8 cellular contexts compared by ENCODE assay signal in genomic region chr6:35776364-35777215, GRCh38. TPM values are rescaled to one million over a fixed set of nuclear protein-coding genes. Genes with fewer than 3 reads are reported as not detected.
DNase-seq lines count a peak whose midpoint lies in the region; ATAC-seq and TF ChIP-seq lines count a peak whose summit lies in the region.

CLPSL2 (plus strand) TSS chr6:35776598; CDS start chr6:35776619, 21 bp downstream.

- no peaks in the 10 kb centered on the region for H3K27me3 ChIP-seq in PC-3 (ENCODE audit: low read length)
- H3K27me3 ChIP-seq in esophagus (ENCODE audit: control insufficient read depth in 1 of 2, insufficient read depth in 2 of 2, low read length in 2 of 2) = peaks cover 0 to 5% of the 10 kb centered on the region in 2 donors
- peaks cover 26% of the 10 kb centered on the region for H3K27me3 ChIP-seq in neuron (ENCODE audit: insufficient read depth, low read length)

- no peak for TF ChIP-seq CTCF in PC-3 (conservative IDR thresholded peaks at IDR 0.05; ENCODE audit: low read depth, low read length)

- peak within 1 kb of the TSS; percentile 73 for H3K4me3 ChIP-seq in PC-3 (ENCODE audit: low read length)
- H3K4me3 ChIP-seq in esophagus (ENCODE audit: low read depth in 1 of 2, low read length in 2 of 2) = peak within 1 kb of the TSS; percentile 17 to 24
- peak within 1 kb of the TSS; percentile 36 for H3K4me3 ChIP-seq in neuron (ENCODE audit: low read length)

- POLR2A ChIA-PET in PC-3 (lab: Charles Lee; ENCODE audit: unreplicated experiment) = no interaction called here

- H3K9me2 ChIP-seq in PC-3 (replicated peaks; ENCODE audit: low read length) = no peaks in the 10 kb centered on the region

- peak; percentile 11 for DNase-seq in NCI-H1092 (lab: John Stamatoyannopoulos, UW)
- no peak for DNase-seq in NCI-H1092 treated with DMSO at 0.1 percent for 48 hours (lab: John Stamatoyannopoulos, UW)
- DNase-seq in PC-3 = peak; percentile 40
- DNase-seq in H4 (ENCODE audit: low spot score) = no peak
- no peak for DNase-seq in midbrain (lab: John Stamatoyannopoulos, UW)

- no peaks in the 10 kb centered on the region for H3K4me1 ChIP-seq in PC-3 (ENCODE audit: insufficient read depth, low read length)
- H3K4me1 ChIP-seq in esophagus (ENCODE audit: control insufficient read depth in 2 of 2, insufficient read depth in 2 of 2, low read length in 1 of 2) = peaks cover 0 to 5% of the 10 kb centered on the region in 2 donors
- peaks cover 2% of the 10 kb centered on the region for H3K4me1 ChIP-seq in neuron (ENCODE audit: insufficient read depth, low read length)

- no TSS peak for BruUV-seq in PC-3 (replicated peaks; lab: Mats Ljungman, UMichigan)

- no peak within 1 kb of the TSS for H3K27ac ChIP-seq in PC-3 (ENCODE audit: low read length)
- H3K27ac ChIP-seq in esophagus (ENCODE audit: low read depth in 2 of 2, low read length in 1 of 2) = no peak within 1 kb of the TSS

- ATAC-seq in PC-3 (peak; percentile 74), HG02885 (IDR thresholded peaks at IDR 0.05; ENCODE audit: poor library complexity, unreplicated experiment) (no peak)

- H3K4me2 ChIP-seq in PC-3 (ENCODE audit: low read length) = peak within 1 kb of the TSS; percentile 89

- H2AFZ ChIP-seq in PC-3 (ENCODE audit: low read length) = peak within 1 kb of the TSS; percentile 86
- H2AFZ ChIP-seq in neuron (ENCODE audit: low read depth, low read length) = peak within 1 kb of the TSS; percentile 79

- no peaks in the 10 kb centered on the region for H3F3A ChIP-seq in PC-3 (ENCODE audit: low read length, unreplicated experiment)

- H3K79me2 ChIP-seq in PC-3 (ENCODE audit: low read length) = no peaks in the 10 kb centered on the region

- 3 to 4% methylated on average over 56 of the region's 56 CpGs for WGBS in esophagus, 2 donors

- H3K9ac ChIP-seq in PC-3 (ENCODE audit: low read length) = no peak within 1 kb of the TSS

- CTCF ChIA-PET in PC-3 (lab: Charles Lee) = no interaction called here

- intact Hi-C loops in PC-3 (cut with micrococcal nuclease) = no loop called here

- H4K20me1 ChIP-seq in PC-3 (ENCODE audit: low read length) = no peaks in the 10 kb centered on the region

- H3K9me3 ChIP-seq in PC-3 (ENCODE audit: low read length) = no peaks in the 10 kb centered on the region
- no peaks in the 10 kb centered on the region for H3K9me3 ChIP-seq in esophagus (ENCODE audit: control insufficient read depth in 2 of 2, insufficient read depth in 1 of 2, low read depth in 1 of 2, low read length in 1 of 2)
- H3K9me3 ChIP-seq in neuron (ENCODE audit: low read length) = no peaks in the 10 kb centered on the region

- H3K36me3 ChIP-seq in PC-3 (ENCODE audit: low read depth, low read length) (no peaks in the 10 kb centered on the region), esophagus (ENCODE audit: control insufficient read depth in 2 of 2, insufficient read depth in 2 of 2, low read length in 1 of 2) (no peaks in the 10 kb centered on the region), neuron (ENCODE audit: insufficient read depth, low read length) (no peaks in the 10 kb centered on the region)

RNA-seq across cellular contexts. Expression of gene CLPSL2, which starts in this region (rescaled TPM):
- not detected in 2 replicates for total RNA-seq in PC-3 (2014; rRNA removed)
- polyA plus RNA-seq in esophagus = not detected
- total RNA-seq in H4 (2014; rRNA removed; shearing (Covaris generic)) = 5.7 TPM in 1 of 2 replicates, not detected in the other

Comparison
In these comparisons a context has a peak if more than half of its experiments do, and no peak if none do; other contexts are left out.
1. Peak in DNase-seq, ATAC-seq, H3K4me3 ChIP-seq and H3K4me2 ChIP-seq in PC-3; RNA of the gene not detected or under 1 TPM.
2. H3K4me3 ChIP-seq: peak in every context shown above with its lines; median percentile 73 in PC-3; 36 in neuron; 20 in esophagus.